ENCODE assay signal across 1 cellular context in the genomic region with DNA sequence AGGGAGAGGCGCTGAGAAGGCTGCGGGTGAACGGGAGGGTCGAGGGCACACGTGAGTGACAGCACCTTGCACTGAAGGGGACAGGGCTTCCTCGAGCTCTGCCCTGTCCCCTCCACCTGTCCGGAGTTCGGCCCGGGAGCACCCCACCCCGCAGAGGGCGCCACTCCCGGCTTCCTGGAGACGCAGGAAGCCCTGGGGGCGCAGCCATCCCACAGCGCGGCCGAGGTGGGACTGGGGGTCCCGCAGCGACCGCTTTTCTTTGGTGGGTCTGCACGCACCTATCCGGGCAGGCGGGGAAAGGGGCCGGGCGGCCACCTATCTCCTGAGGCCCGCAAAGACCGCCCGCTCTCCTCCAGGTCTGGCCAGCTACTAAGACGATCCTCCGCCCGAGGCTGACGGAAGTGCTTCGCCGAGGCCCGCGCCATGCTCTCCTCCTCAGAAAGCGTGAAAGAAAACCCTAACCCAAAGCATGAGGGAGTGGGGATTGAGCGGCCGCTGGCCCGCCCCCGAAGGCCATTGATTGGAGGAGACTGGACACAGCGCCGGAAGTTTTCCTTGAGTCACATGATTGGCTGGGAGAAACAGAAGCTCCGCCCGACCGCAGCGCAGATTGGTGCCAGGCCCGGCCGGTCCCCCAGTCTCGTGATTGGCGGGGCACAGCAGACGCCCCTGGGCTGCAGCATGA.
TF ChIP-seq lines count a peak whose summit lies in the region.

No MANE protein-coding gene starts in this region.

TF ChIP-seq in HepG2, 621 proteins besides CTCF, POLR2A, EP300 and RAD21 (continued from another document and continues in another):
- TF ChIP-seq U2AF1 (optimal IDR thresholded peaks at IDR 0.05; ENCODE audit: low read depth, low read length): peak; percentile 86
- TF ChIP-seq ETV5 (CRISPR knock-in tag; IDR thresholded peaks at IDR 0.05; ENCODE audit: borderline replicate concordance): peak; percentile 33
- peak; percentile 59 for TF ChIP-seq STAG1 (CRISPR knock-in tag; IDR thresholded peaks at IDR 0.05)
- TF ChIP-seq ZNF234 (CRISPR knock-in tag; conservative IDR thresholded peaks at IDR 0.05): peak; percentile 61; the same call in 1 of the 2 replicates
- TF ChIP-seq ZSCAN25 (CRISPR knock-in tag; IDR thresholded peaks at IDR 0.05): peak; percentile 8; the same call in 1 of the 2 replicates
- TF ChIP-seq ZNF253 (CRISPR knock-in tag; IDR thresholded peaks at IDR 0.05; ENCODE audit: borderline replicate concordance): 0 out of 2 replicates have a peak, but pooled peaks have one; percentile 8
- peak; percentile 88 for TF ChIP-seq ZNF570 (CRISPR knock-in tag; IDR thresholded peaks at IDR 0.05; ENCODE audit: borderline replicate concordance)
- TF ChIP-seq, protein P1, sequence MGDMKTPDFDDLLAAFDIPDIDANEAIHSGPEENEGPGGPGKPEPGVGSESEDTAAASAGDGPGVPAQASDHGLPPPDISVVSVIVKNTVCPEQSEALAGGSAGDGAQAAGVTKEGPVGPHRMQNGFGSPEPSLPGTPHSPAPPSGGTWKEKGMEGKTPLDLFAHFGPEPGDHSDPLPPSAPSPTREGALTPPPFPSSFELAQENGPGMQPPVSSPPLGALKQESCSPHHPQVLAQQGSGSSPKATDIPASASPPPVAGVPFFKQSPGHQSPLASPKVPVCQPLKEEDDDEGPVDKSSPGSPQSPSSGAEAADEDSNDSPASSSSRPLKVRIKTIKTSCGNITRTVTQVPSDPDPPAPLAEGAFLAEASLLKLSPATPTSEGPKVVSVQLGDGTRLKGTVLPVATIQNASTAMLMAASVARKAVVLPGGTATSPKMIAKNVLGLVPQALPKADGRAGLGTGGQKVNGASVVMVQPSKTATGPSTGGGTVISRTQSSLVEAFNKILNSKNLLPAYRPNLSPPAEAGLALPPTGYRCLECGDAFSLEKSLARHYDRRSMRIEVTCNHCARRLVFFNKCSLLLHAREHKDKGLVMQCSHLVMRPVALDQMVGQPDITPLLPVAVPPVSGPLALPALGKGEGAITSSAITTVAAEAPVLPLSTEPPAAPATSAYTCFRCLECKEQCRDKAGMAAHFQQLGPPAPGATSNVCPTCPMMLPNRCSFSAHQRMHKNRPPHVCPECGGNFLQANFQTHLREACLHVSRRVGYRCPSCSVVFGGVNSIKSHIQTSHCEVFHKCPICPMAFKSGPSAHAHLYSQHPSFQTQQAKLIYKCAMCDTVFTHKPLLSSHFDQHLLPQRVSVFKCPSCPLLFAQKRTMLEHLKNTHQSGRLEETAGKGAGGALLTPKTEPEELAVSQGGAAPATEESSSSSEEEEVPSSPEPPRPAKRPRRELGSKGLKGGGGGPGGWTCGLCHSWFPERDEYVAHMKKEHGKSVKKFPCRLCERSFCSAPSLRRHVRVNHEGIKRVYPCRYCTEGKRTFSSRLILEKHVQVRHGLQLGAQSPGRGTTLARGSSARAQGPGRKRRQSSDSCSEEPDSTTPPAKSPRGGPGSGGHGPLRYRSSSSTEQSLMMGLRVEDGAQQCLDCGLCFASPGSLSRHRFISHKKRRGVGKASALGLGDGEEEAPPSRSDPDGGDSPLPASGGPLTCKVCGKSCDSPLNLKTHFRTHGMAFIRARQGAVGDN (CRISPR knock-in tag; IDR thresholded peaks at IDR 0.05): peak; percentile 97
- TF ChIP-seq, protein P2, sequence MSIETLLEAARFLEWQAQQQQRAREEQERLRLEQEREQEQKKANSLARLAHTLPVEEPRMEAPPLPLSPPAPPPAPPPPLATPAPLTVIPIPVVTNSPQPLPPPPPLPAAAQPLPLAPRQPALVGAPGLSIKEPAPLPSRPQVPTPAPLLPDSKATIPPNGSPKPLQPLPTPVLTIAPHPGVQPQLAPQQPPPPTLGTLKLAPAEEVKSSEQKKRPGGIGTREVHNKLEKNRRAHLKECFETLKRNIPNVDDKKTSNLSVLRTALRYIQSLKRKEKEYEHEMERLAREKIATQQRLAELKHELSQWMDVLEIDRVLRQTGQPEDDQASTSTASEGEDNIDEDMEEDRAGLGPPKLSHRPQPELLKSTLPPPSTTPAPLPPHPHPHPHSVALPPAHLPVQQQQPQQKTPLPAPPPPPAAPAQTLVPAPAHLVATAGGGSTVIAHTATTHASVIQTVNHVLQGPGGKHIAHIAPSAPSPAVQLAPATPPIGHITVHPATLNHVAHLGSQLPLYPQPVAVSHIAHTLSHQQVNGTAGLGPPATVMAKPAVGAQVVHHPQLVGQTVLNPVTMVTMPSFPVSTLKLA (IDR thresholded peaks at IDR 0.05): peak; percentile 41; the same call in 1 of the 2 replicates
- no peak for TF ChIP-seq NONO (IDR thresholded peaks at IDR 0.05)
- peak; percentile 95 for TF ChIP-seq NONO (CRISPR knock-in tag; conservative IDR thresholded peaks at IDR 0.05)
- TF ChIP-seq, protein P3, sequence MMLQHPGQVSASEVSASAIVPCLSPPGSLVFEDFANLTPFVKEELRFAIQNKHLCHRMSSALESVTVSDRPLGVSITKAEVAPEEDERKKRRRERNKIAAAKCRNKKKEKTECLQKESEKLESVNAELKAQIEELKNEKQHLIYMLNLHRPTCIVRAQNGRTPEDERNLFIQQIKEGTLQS (CRISPR knock-in tag; IDR thresholded peaks at IDR 0.05): no peak; the same call in 1 of the 2 replicates
- no peak for TF ChIP-seq ZNF83 (CRISPR knock-in tag; IDR thresholded peaks at IDR 0.05; ENCODE audit: borderline replicate concordance)
- peak; percentile 99 for TF ChIP-seq KDM2A (CRISPR knock-in tag; IDR thresholded peaks at IDR 0.05; ENCODE audit: borderline replicate concordance, low read depth)
- peak; percentile 82 for TF ChIP-seq KDM5B (CRISPR knock-in tag; IDR thresholded peaks at IDR 0.05; ENCODE audit: borderline replicate concordance)
- peak; percentile 33 for TF ChIP-seq HNRNPK (IDR thresholded peaks at IDR 0.05; ENCODE audit: low read depth, low read length, poor library complexity, severe bottlenecking)
- TF ChIP-seq DNMT3B (CRISPR knock-in tag; conservative IDR thresholded peaks at IDR 0.05): no peak
- TF ChIP-seq KDM6A (CRISPR knock-in tag; IDR thresholded peaks at IDR 0.05; ENCODE audit: low read depth): no peak
- peak; percentile 98 for TF ChIP-seq NFYB (CRISPR knock-in tag; IDR thresholded peaks at IDR 0.05)
- TF ChIP-seq, protein P4, sequence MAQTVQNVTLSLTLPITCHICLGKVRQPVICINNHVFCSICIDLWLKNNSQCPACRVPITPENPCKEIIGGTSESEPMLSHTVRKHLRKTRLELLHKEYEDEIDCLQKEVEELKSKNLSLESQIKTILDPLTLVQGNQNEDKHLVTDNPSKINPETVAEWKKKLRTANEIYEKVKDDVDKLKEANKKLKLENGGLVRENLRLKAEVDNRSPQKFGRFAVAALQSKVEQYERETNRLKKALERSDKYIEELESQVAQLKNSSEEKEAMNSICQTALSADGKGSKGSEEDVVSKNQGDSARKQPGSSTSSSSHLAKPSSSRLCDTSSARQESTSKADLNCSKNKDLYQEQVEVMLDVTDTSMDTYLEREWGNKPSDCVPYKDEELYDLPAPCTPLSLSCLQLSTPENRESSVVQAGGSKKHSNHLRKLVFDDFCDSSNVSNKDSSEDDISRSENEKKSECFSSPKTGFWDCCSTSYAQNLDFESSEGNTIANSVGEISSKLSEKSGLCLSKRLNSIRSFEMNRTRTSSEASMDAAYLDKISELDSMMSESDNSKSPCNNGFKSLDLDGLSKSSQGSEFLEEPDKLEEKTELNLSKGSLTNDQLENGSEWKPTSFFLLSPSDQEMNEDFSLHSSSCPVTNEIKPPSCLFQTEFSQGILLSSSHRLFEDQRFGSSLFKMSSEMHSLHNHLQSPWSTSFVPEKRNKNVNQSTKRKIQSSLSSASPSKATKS (CRISPR knock-in tag; IDR thresholded peaks at IDR 0.05): no peak
- peak; percentile 88 for TF ChIP-seq ELF3 (CRISPR knock-in tag; IDR thresholded peaks at IDR 0.05)
- TF ChIP-seq, protein P5, sequence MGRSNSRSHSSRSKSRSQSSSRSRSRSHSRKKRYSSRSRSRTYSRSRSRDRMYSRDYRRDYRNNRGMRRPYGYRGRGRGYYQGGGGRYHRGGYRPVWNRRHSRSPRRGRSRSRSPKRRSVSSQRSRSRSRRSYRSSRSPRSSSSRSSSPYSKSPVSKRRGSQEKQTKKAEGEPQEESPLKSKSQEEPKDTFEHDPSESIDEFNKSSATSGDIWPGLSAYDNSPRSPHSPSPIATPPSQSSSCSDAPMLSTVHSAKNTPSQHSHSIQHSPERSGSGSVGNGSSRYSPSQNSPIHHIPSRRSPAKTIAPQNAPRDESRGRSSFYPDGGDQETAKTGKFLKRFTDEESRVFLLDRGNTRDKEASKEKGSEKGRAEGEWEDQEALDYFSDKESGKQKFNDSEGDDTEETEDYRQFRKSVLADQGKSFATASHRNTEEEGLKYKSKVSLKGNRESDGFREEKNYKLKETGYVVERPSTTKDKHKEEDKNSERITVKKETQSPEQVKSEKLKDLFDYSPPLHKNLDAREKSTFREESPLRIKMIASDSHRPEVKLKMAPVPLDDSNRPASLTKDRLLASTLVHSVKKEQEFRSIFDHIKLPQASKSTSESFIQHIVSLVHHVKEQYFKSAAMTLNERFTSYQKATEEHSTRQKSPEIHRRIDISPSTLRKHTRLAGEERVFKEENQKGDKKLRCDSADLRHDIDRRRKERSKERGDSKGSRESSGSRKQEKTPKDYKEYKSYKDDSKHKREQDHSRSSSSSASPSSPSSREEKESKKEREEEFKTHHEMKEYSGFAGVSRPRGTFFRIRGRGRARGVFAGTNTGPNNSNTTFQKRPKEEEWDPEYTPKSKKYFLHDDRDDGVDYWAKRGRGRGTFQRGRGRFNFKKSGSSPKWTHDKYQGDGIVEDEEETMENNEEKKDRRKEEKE (IDR thresholded peaks at IDR 0.05): no peak
- TF ChIP-seq GTF2F1 (IDR thresholded peaks at IDR 0.05; ENCODE audit: low read length): peak; percentile 77; the same call in 1 of the 2 replicates
- peak; percentile 20 for TF ChIP-seq CBX1 (IDR thresholded peaks at IDR 0.05; ENCODE audit: low read depth)
- peak; percentile 65 for TF ChIP-seq ISL2 (CRISPR knock-in tag; IDR thresholded peaks at IDR 0.05)
- TF ChIP-seq GPN1 (CRISPR knock-in tag; IDR thresholded peaks at IDR 0.05; ENCODE audit: borderline replicate concordance): peak; percentile 25; the same call in 1 of the 2 replicates
- TF ChIP-seq RBM22 (optimal IDR thresholded peaks at IDR 0.05; ENCODE audit: low read length): peak; percentile 94
- TF ChIP-seq, protein P6, sequence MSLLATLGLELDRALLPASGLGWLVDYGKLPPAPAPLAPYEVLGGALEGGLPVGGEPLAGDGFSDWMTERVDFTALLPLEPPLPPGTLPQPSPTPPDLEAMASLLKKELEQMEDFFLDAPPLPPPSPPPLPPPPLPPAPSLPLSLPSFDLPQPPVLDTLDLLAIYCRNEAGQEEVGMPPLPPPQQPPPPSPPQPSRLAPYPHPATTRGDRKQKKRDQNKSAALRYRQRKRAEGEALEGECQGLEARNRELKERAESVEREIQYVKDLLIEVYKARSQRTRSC (CRISPR knock-in tag; IDR thresholded peaks at IDR 0.05; ENCODE audit: low read depth): peak; percentile 93; the same call in 1 of the 2 replicates
- TF ChIP-seq, protein P7, sequence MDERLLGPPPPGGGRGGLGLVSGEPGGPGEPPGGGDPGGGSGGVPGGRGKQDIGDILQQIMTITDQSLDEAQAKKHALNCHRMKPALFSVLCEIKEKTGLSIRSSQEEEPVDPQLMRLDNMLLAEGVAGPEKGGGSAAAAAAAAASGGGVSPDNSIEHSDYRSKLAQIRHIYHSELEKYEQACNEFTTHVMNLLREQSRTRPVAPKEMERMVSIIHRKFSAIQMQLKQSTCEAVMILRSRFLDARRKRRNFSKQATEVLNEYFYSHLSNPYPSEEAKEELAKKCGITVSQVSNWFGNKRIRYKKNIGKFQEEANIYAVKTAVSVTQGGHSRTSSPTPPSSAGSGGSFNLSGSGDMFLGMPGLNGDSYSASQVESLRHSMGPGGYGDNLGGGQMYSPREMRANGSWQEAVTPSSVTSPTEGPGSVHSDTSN (CRISPR knock-in tag; IDR thresholded peaks at IDR 0.05): peak; percentile 71
- TF ChIP-seq NR2F6 (IDR thresholded peaks at IDR 0.05): 0 out of 2 replicates have a peak, but pooled peaks have one; percentile 8
- no peak; the same call in 1 of the 2 replicates for TF ChIP-seq NR2F6 (CRISPR knock-in tag; IDR thresholded peaks at IDR 0.05)
- peak; percentile 98 for TF ChIP-seq ZMAT3 (CRISPR knock-in tag; conservative IDR thresholded peaks at IDR 0.05)
- 0 out of 2 replicates have a peak, but pooled peaks have one; percentile 82 for TF ChIP-seq ZSCAN20 (CRISPR knock-in tag; IDR thresholded peaks at IDR 0.05; ENCODE audit: borderline replicate concordance)
- peak; percentile 95 for TF ChIP-seq KAT8 (CRISPR knock-in tag; IDR thresholded peaks at IDR 0.05)
- peak; percentile 60; the same call in 1 of the 2 replicates for TF ChIP-seq IRX3 (CRISPR knock-in tag; IDR thresholded peaks at IDR 0.05; ENCODE audit: borderline replicate concordance, low read depth)
- TF ChIP-seq NFKB2 (CRISPR knock-in tag; IDR thresholded peaks at IDR 0.05; ENCODE audit: borderline replicate concordance): peak; percentile 99
- no peak for TF ChIP-seq ZNF644 (CRISPR knock-in tag; IDR thresholded peaks at IDR 0.05; ENCODE audit: low read depth)
- TF ChIP-seq CBX5 (CRISPR knock-in tag; IDR thresholded peaks at IDR 0.05; ENCODE audit: borderline replicate concordance): no peak; the same call in 1 of the 2 replicates
- TF ChIP-seq RBAK (CRISPR knock-in tag; IDR thresholded peaks at IDR 0.05): peak; percentile 71; the same call in 1 of the 2 replicates
- TF ChIP-seq, protein P8, sequence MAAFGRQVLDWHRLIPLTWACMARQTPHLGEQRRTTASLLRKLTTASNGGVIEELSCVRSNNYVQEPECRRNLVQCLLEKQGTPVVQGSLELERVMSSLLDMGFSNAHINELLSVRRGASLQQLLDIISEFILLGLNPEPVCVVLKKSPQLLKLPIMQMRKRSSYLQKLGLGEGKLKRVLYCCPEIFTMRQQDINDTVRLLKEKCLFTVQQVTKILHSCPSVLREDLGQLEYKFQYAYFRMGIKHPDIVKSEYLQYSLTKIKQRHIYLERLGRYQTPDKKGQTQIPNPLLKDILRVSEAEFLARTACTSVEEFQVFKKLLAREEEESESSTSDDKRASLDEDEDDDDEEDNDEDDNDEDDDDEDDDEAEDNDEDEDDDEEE (CRISPR knock-in tag; IDR thresholded peaks at IDR 0.05): peak; percentile 58; the same call in 1 of the 2 replicates
- TF ChIP-seq ZNF879 (CRISPR knock-in tag; IDR thresholded peaks at IDR 0.05): peak; percentile 89; the same call in 1 of the 2 replicates
- TF ChIP-seq ZNF781 (CRISPR knock-in tag; IDR thresholded peaks at IDR 0.05; ENCODE audit: borderline replicate concordance, not compliant biosample characterization): peak; percentile 76
- TF ChIP-seq NKX3-1 (CRISPR knock-in tag; IDR thresholded peaks at IDR 0.05): no peak; the same call in 1 of the 2 replicates
- 0 out of 2 replicates have a peak, but pooled peaks have one; percentile 26 for TF ChIP-seq KLF13 (CRISPR knock-in tag; IDR thresholded peaks at IDR 0.05)
- TF ChIP-seq, protein P9, sequence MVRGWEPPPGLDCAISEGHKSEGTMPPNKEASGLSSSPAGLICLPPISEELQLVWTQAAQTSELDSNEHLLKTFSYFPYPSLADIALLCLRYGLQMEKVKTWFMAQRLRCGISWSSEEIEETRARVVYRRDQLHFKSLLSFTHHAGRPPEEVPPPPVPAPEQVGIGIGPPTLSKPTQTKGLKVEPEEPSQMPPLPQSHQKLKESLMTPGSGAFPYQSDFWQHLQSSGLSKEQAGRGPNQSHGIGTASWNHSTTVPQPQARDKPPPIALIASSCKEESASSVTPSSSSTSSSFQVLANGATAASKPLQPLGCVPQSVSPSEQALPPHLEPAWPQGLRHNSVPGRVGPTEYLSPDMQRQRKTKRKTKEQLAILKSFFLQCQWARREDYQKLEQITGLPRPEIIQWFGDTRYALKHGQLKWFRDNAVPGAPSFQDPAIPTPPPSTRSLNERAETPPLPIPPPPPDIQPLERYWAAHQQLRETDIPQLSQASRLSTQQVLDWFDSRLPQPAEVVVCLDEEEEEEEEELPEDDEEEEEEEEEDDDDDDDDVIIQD (CRISPR knock-in tag; IDR thresholded peaks at IDR 0.05; ENCODE audit: low read depth): peak; percentile 96; the same call in 1 of the 2 replicates
- peak; percentile 77; the same call in 1 of the 2 replicates for TF ChIP-seq ZNF331 (CRISPR knock-in tag; IDR thresholded peaks at IDR 0.05)
- peak; percentile 84; the same call in 1 of the 2 replicates for TF ChIP-seq ZFAT (CRISPR knock-in tag; conservative IDR thresholded peaks at IDR 0.05)
